In the genomic region with DNA sequence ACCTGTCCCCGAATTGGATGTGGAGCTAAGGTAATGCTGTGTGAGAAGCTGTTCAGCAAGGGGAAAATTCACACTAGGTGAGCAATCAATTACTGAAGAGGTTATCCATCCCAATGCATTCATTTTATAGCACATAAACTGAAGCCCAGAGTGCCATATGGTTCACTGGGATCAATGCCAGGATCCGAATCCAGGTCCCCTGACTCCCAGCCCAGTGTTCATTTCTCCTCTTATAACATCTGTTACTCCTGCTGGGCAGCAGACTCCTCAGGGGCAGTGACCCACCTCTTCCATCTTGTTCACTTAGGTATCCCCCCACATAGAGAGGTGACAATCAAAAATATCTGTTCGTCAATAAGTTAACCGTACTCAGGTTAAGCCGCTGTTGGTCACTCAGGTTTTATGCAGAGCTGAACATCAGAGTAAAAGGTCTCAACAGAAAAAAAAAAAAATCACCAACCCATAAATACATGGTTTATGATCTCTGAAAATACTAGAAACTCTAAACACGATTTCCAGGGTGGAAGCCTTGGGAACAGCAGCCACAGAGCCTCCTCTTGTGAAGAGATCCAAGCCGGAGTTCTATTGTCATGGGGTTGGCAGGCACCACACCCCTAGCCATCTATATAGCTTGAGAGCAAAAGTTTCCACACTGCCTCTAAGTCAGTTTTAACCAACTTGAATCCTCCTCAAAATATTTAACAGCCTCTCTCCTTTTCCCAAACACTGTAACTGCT, we compare ENCODE assay signal across 13 cellular contexts. TPM values are rescaled to one million over a fixed set of nuclear protein-coding genes. Genes with fewer than 3 reads are reported as not detected.
DNase-seq lines count a peak whose midpoint lies in the region; ATAC-seq and TF ChIP-seq lines count a peak whose summit lies in the region.
"Had no signal": no experiment of that assay in that cellular context is flagged by ENCODE, and none has a peak within 500 bp of the region (broad histone marks: within the 10 kb centered on the region; RNA-seq: fewer than 3 reads in every experiment).

No MANE protein-coding gene starts in this region.

- TF ChIP-seq CTCF in breast epithelium (IDR thresholded peaks at IDR 0.05), result no peak
- no peak for TF ChIP-seq CTCF in MCF 10A (IDR thresholded peaks at IDR 0.05; ENCODE audit: unreplicated experiment)
- TF ChIP-seq CTCF in brain (conservative IDR thresholded peaks at IDR 0.05), result no peak
- no peak for TF ChIP-seq CTCF in lower lobe of right lung (IDR thresholded peaks at IDR 0.05)
- no peak for TF ChIP-seq CTCF in testis (IDR thresholded peaks at IDR 0.05)

- H3K9me3 ChIP-seq in breast epithelium, result no peaks in the 10 kb centered on the region
- H3K9me3 ChIP-seq in lower lobe of right lung, result no peaks in the 10 kb centered on the region
- no peaks in the 10 kb centered on the region for H3K9me3 ChIP-seq in testis
- H3K9me3 ChIP-seq: upper lobe of left lung had no signal

- H3K9me3 Mint-ChIP-seq in MCF 10A (ENCODE audit: unreplicated experiment) (peaks cover 6% of the 10 kb centered on the region), brain (peaks cover 2 to 14% (median 6%) of the 10 kb centered on the region in 5 experiments)
- H3K9me3 Mint-ChIP-seq: activated B cell treated with CpG ODN at 0.5 μM for 24 hours had no signal

- no peaks in the 10 kb centered on the region for H3K36me3 Mint-ChIP-seq in MCF 10A (ENCODE audit: insufficient read depth, unreplicated experiment)
- H3K36me3 Mint-ChIP-seq in brain, result no peaks in the 10 kb centered on the region

- H3K4me1 Mint-ChIP-seq in MCF 10A (ENCODE audit: insufficient read depth, unreplicated experiment), result no peaks in the 10 kb centered on the region
- peaks cover 38% of the 10 kb centered on the region for H3K4me1 Mint-ChIP-seq in brain
- H3K4me1 Mint-ChIP-seq: activated B cell treated with CpG ODN at 0.5 μM for 24 hours had no signal

- BruUV-seq in MCF 10A (replicated peaks; lab: Mats Ljungman, UMichigan), result no TSS peak

- no peak for ATAC-seq in lower lobe of right lung
- ATAC-seq: left lobe of liver had no signal

- H3K27me3 Mint-ChIP-seq in MCF 10A (ENCODE audit: insufficient read depth, unreplicated experiment) (no peaks in the 10 kb centered on the region), brain (peaks cover 4% of the 10 kb centered on the region)

- H3K36me3 ChIP-seq in breast epithelium (no peaks in the 10 kb centered on the region), lower lobe of right lung (no peaks in the 10 kb centered on the region), urinary bladder (ENCODE audit: insufficient read depth) (no peaks in the 10 kb centered on the region), testis (ENCODE audit: low read depth, missing control alignments) (no peaks in the 10 kb centered on the region)
- H3K36me3 ChIP-seq: upper lobe of left lung had no signal

- CTCF ChIA-PET in MCF 10A (lab: Yijun Ruan, JAX), result interaction anchor here (0.6 to 1.7 kb wide), 3 partner anchors 20 to 300 kb away, joined by 3 to 8 read pairs (median 6); no protein-coding TSS in a partner anchor

- H3K27ac ChIP-seq in breast epithelium (peak overlapping the region in 1 of 2 donors; percentile 11), lower lobe of right lung (peak overlapping the region; percentile 5), urinary bladder (ENCODE audit: low read depth) (peak overlapping the region; percentile 18), testis (peak overlapping the region in 1 of 2 donors; percentile 39)
- H3K27ac ChIP-seq: upper lobe of left lung had no signal

- H3K4me3 Mint-ChIP-seq in MCF 10A (ENCODE audit: unreplicated experiment), result no peak overlapping the region
- H3K4me3 Mint-ChIP-seq in brain, result peak overlapping the region in 4 of 5 experiments; percentile 15 to 76 (median 68)
- H3K4me3 Mint-ChIP-seq: activated B cell treated with CpG ODN at 0.5 μM for 24 hours, neural crest cell had no signal

- peak overlapping the region in 2 of 3 donors; percentile 25 to 38 for H3K4me3 ChIP-seq in breast epithelium
- H3K4me3 ChIP-seq in lower lobe of right lung, result no peak overlapping the region
- no peak overlapping the region for H3K4me3 ChIP-seq in urinary bladder (ENCODE audit: low read depth, low read length)
- H3K4me3 ChIP-seq in testis, result no peak overlapping the region
- H3K4me3 ChIP-seq: upper lobe of left lung had no signal

- POLR2A ChIA-PET in MCF 10A (lab: Yijun Ruan, JAX), result interaction anchor here (0.5 kb wide), 1 partner anchor 1847 kb away, joined by 3 read pairs; no protein-coding TSS in a partner anchor

- H3K4me1 ChIP-seq in breast epithelium, result no peaks in the 10 kb centered on the region
- H3K4me1 ChIP-seq in lower lobe of right lung, result no peaks in the 10 kb centered on the region
- H3K4me1 ChIP-seq in urinary bladder (ENCODE audit: insufficient read depth), result no peaks in the 10 kb centered on the region
- H3K4me1 ChIP-seq in testis, result peaks cover 6% of the 10 kb centered on the region
- H3K4me1 ChIP-seq: upper lobe of left lung had no signal

- H3K27me3 ChIP-seq in breast epithelium (no peaks in the 10 kb centered on the region), lower lobe of right lung (ENCODE audit: low read depth) (no peaks in the 10 kb centered on the region), testis (no peaks in the 10 kb centered on the region)
- H3K27me3 ChIP-seq: upper lobe of left lung had no signal

- intact Hi-C loops in breast epithelium (cut with DNase I; ENCODE audit: low total_unique reads) (no loop called here), MCF 10A (cut with micrococcal nuclease) (loop anchor here (2.0 kb wide), 1 partner anchor 24 kb away; no protein-coding TSS in a partner anchor), lower lobe of right lung (cut with DNase I) (no loop called here), testis (cut with DNase I; ENCODE audit: low total_unique reads) (no loop called here)

- no peak for TF ChIP-seq POLR2A in breast epithelium (IDR thresholded peaks at IDR 0.05)
- no peak for TF ChIP-seq POLR2A in testis (IDR thresholded peaks at IDR 0.05)

- no peak for DNase-seq in breast epithelium (ENCODE audit: low spot score in 2 of 2)
- no peak for DNase-seq in MCF 10A (ENCODE audit: unreplicated experiment)
- DNase-seq in lower lobe of right lung, result no peak
- DNase-seq in NCI-H526 (lab: John Stamatoyannopoulos, UW), result no peak
- no peak for DNase-seq in testis
- DNase-seq in globus pallidus (ENCODE audit: low spot score), result no peak
- DNase-seq: activated B cell treated with CpG ODN at 0.5 μM for 24 hours; effector memory CD4-positive, alpha-beta T cell; upper lobe of left lung had no signal

- 62% methylated on average over 7 of the region's 7 CpGs for WGBS in urinary bladder
- WGBS in testis, 2 donors, result 75 to 77% methylated on average over 7 of the region's 7 CpGs

- H3K27ac Mint-ChIP-seq in MCF 10A (ENCODE audit: low read depth, unreplicated experiment) (no peak overlapping the region), brain (peak overlapping the region in 4 of 5 experiments; percentile 33 to 91 (median 84))
- H3K27ac Mint-ChIP-seq: activated B cell treated with CpG ODN at 0.5 μM for 24 hours had no signal

RNA-seq across cellular contexts. Expression of a gene that starts 13.4 kb away (rescaled TPM):
- 1 to 10 TPM; 3.8 to 8.8 (median 4.8) TPM for total RNA-seq in breast epithelium
- total RNA-seq in MCF 10A (2022), result not detected in 2 replicates
- 1.1 TPM for polyA plus RNA-seq in brain (ENCODE audit: insufficient read depth, low read depth, low replicate concordance)
- 1.9 TPM for total RNA-seq in lower lobe of right lung
- total RNA-seq in urinary bladder, result 8.6 TPM
- 2.7 TPM for polyA plus RNA-seq in urinary bladder
- 1 to 10 TPM; 4.8 to 5.9 TPM for total RNA-seq in testis
- polyA plus RNA-seq in testis (ENCODE audit: insufficient read depth, low read depth, low replicate concordance), result 4.3 TPM
- total RNA-seq: activated B cell treated with CpG ODN at 0.5 μM for 24 hours had no signal

Comparison
In these comparisons a context has a peak if more than half of its experiments do, and no peak if none do; other contexts are left out.
1. H3K4me3 ChIP-seq: peak in breast epithelium (2 of 3); none in lower lobe of right lung (single experiment), urinary bladder (single experiment) and testis (0 of 2).